ENCODE assay signal across 11 cellular contexts in genomic region chr12:13980548-13981295, GRCh38. TPM values are rescaled to one million over a fixed set of nuclear protein-coding genes. Genes with fewer than 3 reads are reported as not detected.
DNase-seq lines count a peak whose midpoint lies in the region; ATAC-seq and TF ChIP-seq lines count a peak whose summit lies in the region.
"Had no signal": no experiment of that assay in that cellular context is flagged by ENCODE, and none has a peak within 500 bp of the region (broad histone marks: within the 10 kb centered on the region; RNA-seq: fewer than 3 reads in every experiment).

No MANE protein-coding gene starts in this region.

- H4K20me1 ChIP-seq in GM23338 (replicated peaks; ENCODE audit: insufficient read depth): no peaks in the 10 kb centered on the region; the same call in 1 of the 2 replicates

- H3K4me3 ChIP-seq in GM23338 (peak overlapping the region; percentile 96), iPS-11a (ENCODE audit: low read depth, low read length) (peak overlapping the region; percentile 82)

- H3K27me3 Mint-ChIP-seq in GM23338 (ENCODE audit: insufficient read depth, low read depth, poor library complexity): peaks cover 33% of the 10 kb centered on the region

- H3K27ac Mint-ChIP-seq in GM23338: no peak overlapping the region

- no peaks in the 10 kb centered on the region for H3K79me2 ChIP-seq in GM23338 (replicated peaks; ENCODE audit: insufficient read depth)

- DNase-seq in GM23338 (ENCODE audit: low spot score) (peak; percentile 60), sciatic nerve (ENCODE audit: low spot score) (no peak), NCI-H1048 (lab: John Stamatoyannopoulos, UW) (no peak), SHP77 (lab: John Stamatoyannopoulos, UW) (no peak)
- DNase-seq: activated naive CD4-positive, alpha-beta T cell had no signal

- peaks cover 25% of the 10 kb centered on the region for H3K4me1 Mint-ChIP-seq in GM23338

- H3K36me3 Mint-ChIP-seq in GM23338 (ENCODE audit: low read depth): peaks cover 2% of the 10 kb centered on the region; the same call in 1 of the 3 replicates

- intact Hi-C loops in sciatic nerve (cut with DNase I): no loop called here

- ATAC-seq in GM23338 (peak; percentile 49), SK-N-SH treated with all-trans-retinoic acid at 6 μM for 48 hours (peak; percentile 36; the same call in 1 of the 3 replicates), sciatic nerve (peak; percentile 36), GM21423 (IDR thresholded peaks at IDR 0.05; ENCODE audit: unreplicated experiment) (no peak), GM18520 (IDR thresholded peaks at IDR 0.05; ENCODE audit: unreplicated experiment) (no peak)

- peak overlapping the region; percentile 89 for H3K4me3 Mint-ChIP-seq in GM23338

- H3K4me1 ChIP-seq in GM23338 (ENCODE audit: insufficient read depth): peaks cover 8% of the 10 kb centered on the region

- H3K27ac ChIP-seq in GM23338 (ENCODE audit: low read depth): no peak overlapping the region
- H3K27ac ChIP-seq: HL-60 had no signal

- TF ChIP-seq CTCF in GM23338 (conservative IDR thresholded peaks at IDR 0.05; ENCODE audit: low read depth in 2 of 2): no peak

- H3K4me2 ChIP-seq in GM23338: peak overlapping the region; percentile 100

- H3K27me3 ChIP-seq in GM23338 (ENCODE audit: insufficient read depth): peaks cover 50% of the 10 kb centered on the region

- H2AFZ ChIP-seq in GM23338: peak overlapping the region; percentile 100

- no peaks in the 10 kb centered on the region for H3F3A ChIP-seq in GM23338 (replicated peaks; ENCODE audit: low read depth)

- H3K9me2 ChIP-seq in GM23338 (ENCODE audit: insufficient read depth): peaks cover 5% of the 10 kb centered on the region; the same call in 1 of the 2 replicates

- no peaks in the 10 kb centered on the region; the same call in 2 of the 3 replicates for H3K9me3 Mint-ChIP-seq in GM23338

- no peaks in the 10 kb centered on the region for H3K36me3 ChIP-seq in GM23338 (ENCODE audit: insufficient read depth)

TF ChIP-seq in GM23338, 12 proteins besides CTCF, POLR2A, EP300 and RAD21 (continues in another document):
- TF ChIP-seq EZH2phosphoT487 (IDR thresholded peaks at IDR 0.05; ENCODE audit: unreplicated experiment) (no peak), REST (IDR thresholded peaks at IDR 0.05; ENCODE audit: unreplicated experiment) (no peak), POLR2AphosphoS5 (IDR thresholded peaks at IDR 0.05; ENCODE audit: low read depth) (no peak), NANOG (IDR thresholded peaks at IDR 0.05; ENCODE audit: borderline replicate concordance) (no peak), STAT1 (IDR thresholded peaks at IDR 0.05; ENCODE audit: unreplicated experiment) (no peak), ZNF114 (CRISPR knock-in tag; IDR thresholded peaks at IDR 0.05) (no peak)

TF ChIP-seq in SK-N-SH treated with all-trans-retinoic acid at 6 μM for 48 hours, 23 proteins besides CTCF, POLR2A, EP300 and RAD21:
- TF ChIP-seq ZFP30 (CRISPR knock-in tag; IDR thresholded peaks at IDR 0.05): no peak
- no peak for TF ChIP-seq POU6F1 (CRISPR knock-in tag; IDR thresholded peaks at IDR 0.05; ENCODE audit: borderline replicate concordance, low read depth)
- no peak for TF ChIP-seq ARNTL (CRISPR knock-in tag; IDR thresholded peaks at IDR 0.05; ENCODE audit: borderline replicate concordance, low read depth)
- no peak for TF ChIP-seq GLIS3 (CRISPR knock-in tag; IDR thresholded peaks at IDR 0.05)
- TF ChIP-seq ZFP3 (CRISPR knock-in tag; IDR thresholded peaks at IDR 0.05): no peak
- TF ChIP-seq CSRNP3 (CRISPR knock-in tag; IDR thresholded peaks at IDR 0.05): no peak
- no peak for TF ChIP-seq TCF4 (CRISPR knock-in tag; IDR thresholded peaks at IDR 0.05; ENCODE audit: borderline replicate concordance)
- no peak for TF ChIP-seq OSR1 (CRISPR knock-in tag; IDR thresholded peaks at IDR 0.05)
- TF ChIP-seq CREB5 (CRISPR knock-in tag; IDR thresholded peaks at IDR 0.05; ENCODE audit: low read depth): no peak
- TF ChIP-seq ISL1 (CRISPR knock-in tag; IDR thresholded peaks at IDR 0.05): no peak
- TF ChIP-seq ESRRG (CRISPR knock-in tag; IDR thresholded peaks at IDR 0.05): no peak
- no peak for TF ChIP-seq ZC3H10 (CRISPR knock-in tag; IDR thresholded peaks at IDR 0.05)

RNA-seq across cellular contexts. Expression of gene GRIN2B, which starts 0.7 kb away (rescaled TPM):
- total RNA-seq in GM23338 (2014; rRNA removed; shearing (Covaris generic)): 3.0 and 5.9 TPM in 2 replicates
- 0.31 and 0.63 TPM in 2 replicates for polyA plus RNA-seq in GM23338 (2016; fragmentation: Nextera tagmentation; extraction: Ambion mirVana)
- 11.9 TPM for total RNA-seq in sciatic nerve
- total RNA-seq: RPMI7951 had no signal

Comparison
In these comparisons a context has a peak if more than half of its experiments do, and no peak if none do; other contexts are left out.
1. ATAC-seq: peak in GM23338 (single experiment), SK-N-SH treated with all-trans-retinoic acid at 6 μM for 48 hours (single experiment) and sciatic nerve (single experiment); none in GM21423 (single experiment) and GM18520 (single experiment).